Comparison of ENCODE assay signal across 16 cellular contexts in genomic region chr6:137951064-137951597, GRCh38.
A peak's percentile ranks its signal among the peaks of the same experiment; 100 is the strongest.
DNase-seq lines count a peak whose midpoint lies in the region; ATAC-seq and TF ChIP-seq lines count a peak whose summit lies in the region.
"Had no signal": no experiment of that assay in that cellular context is flagged by ENCODE, and none has a peak within 500 bp of the region (broad histone marks: within the 10 kb centered on the region; RNA-seq: fewer than 3 reads in every experiment).

No MANE protein-coding gene starts in this region.

- DNase-seq in HL-60 (ENCODE audit: low read depth in 1 of 2, low spot score in 1 of 2) (no peak), medulla oblongata (ENCODE audit: extremely low spot score) (peak; percentile 64), NCI-H226 (no peak)
- DNase-seq in effector CD8-positive, alpha-beta T cell (lab: John Stamatoyannopoulos, UW): no peak
- DNase-seq: DMS153, gastrocnemius medialis, NCI-H1048 had no signal

- H3K27ac ChIP-seq in HL-60 (replicated peaks): no peak overlapping the region
- H3K27ac ChIP-seq: cardiac muscle cell, gastrocnemius medialis, SJCRH30, skin epidermis had no signal

- peak; percentile 45 for ATAC-seq in GM18858 (IDR thresholded peaks at IDR 0.05; ENCODE audit: unreplicated experiment)
- ATAC-seq in GM21786 (IDR thresholded peaks at IDR 0.05; ENCODE audit: unreplicated experiment): peak; percentile 56
- ATAC-seq in SK-N-SH treated with all-trans-retinoic acid at 6 μM for 48 hours: no peak
- ATAC-seq in HG03469 (IDR thresholded peaks at IDR 0.05; ENCODE audit: unreplicated experiment): no peak
- ATAC-seq: gastrocnemius medialis, GM23338 had no signal

- no peaks in the 10 kb centered on the region for H3K27me3 ChIP-seq in HL-60 (ENCODE audit: insufficient read depth, poor library complexity, severe bottlenecking)
- H3K27me3 ChIP-seq: cardiac muscle cell, gastrocnemius medialis, SJCRH30 had no signal

- peak; percentile 23 for TF ChIP-seq CTCF in HL-60 (IDR thresholded peaks at IDR 0.05; ENCODE audit: insufficient read depth, low read length)

- H3K4me3 ChIP-seq in HL-60 (replicated peaks; ENCODE audit: insufficient read depth, low read length): no peak overlapping the region
- H3K4me3 ChIP-seq: cardiac muscle cell, gastrocnemius medialis, GM23338, lung, SJCRH30, skin epidermis had no signal

TF ChIP-seq in SK-N-SH treated with all-trans-retinoic acid at 6 μM for 48 hours, 23 proteins besides CTCF, POLR2A, EP300 and RAD21:
- TF ChIP-seq SNAI2 (CRISPR knock-in tag; IDR thresholded peaks at IDR 0.05) (no peak), ZNF565 (CRISPR knock-in tag; conservative IDR thresholded peaks at IDR 0.05; ENCODE audit: low read depth) (no peak)

Comparison
In these comparisons a context has a peak if more than half of its experiments do, and no peak if none do; other contexts are left out.
1. ATAC-seq: peak in GM18858 (single experiment) and GM21786 (single experiment); none in SK-N-SH treated with all-trans-retinoic acid at 6 μM for 48 hours (single experiment) and HG03469 (single experiment).